Comparison of ENCODE assay signal across 8 cellular contexts in the genomic region with DNA sequence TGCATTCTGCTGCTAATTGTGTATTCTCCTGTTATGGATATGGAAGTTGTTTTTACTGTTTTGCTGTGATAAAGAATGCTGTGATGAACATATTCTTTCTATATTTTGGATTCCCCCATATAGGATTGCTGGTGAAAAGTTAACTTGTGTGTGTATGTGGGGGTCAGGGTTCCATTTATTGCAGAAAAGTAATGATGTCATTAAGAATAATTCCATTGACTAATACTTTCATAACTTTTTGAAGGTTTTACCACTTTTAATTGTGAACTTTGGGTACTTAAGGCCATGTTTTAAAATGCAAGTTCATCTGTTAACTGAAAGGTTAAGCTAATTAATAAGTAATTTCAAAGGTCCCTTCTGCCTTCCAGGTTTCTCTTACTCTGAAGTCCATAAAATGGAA.
"Had no signal": no experiment of that assay in that cellular context is flagged by ENCODE, and none has a peak within 500 bp of the region (broad histone marks: within the 10 kb centered on the region; RNA-seq: fewer than 3 reads in every experiment).

No MANE protein-coding gene starts in this region.

- H3K4me3 ChIP-seq: GM12878 had no signal

- FAIRE-seq: G401.6, GM12878, GM12891, GM12892, GM18507, GM19239 had no signal

- DNase-seq: GDM1, GF-D8 had no signal

- ATAC-seq: GM12878 had no signal
